ENCODE assay signal across 27 cellular contexts in the genomic region with DNA sequence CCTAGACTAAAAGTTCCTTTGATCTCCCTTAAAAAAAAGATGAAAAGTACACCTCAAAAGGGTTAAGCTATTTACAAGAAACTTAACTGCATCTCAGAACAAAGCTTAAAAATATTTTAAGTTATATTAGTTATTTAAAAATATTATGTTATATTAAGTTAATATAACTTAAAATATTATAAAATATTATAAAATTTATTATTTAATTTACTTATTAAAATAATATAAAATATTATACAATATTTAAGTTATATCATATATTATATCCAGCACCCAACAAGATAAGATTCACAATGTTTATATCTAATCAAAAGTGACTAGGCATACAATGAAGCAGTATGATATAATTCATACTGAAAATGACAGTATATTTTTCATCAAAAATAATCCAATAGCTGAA.
"Had no signal": no experiment of that assay in that cellular context is flagged by ENCODE, and none has a peak within 500 bp of the region (broad histone marks: within the 10 kb centered on the region; RNA-seq: fewer than 3 reads in every experiment).

No MANE protein-coding gene starts in this region.

- DNase-seq: hypothalamus; immature natural killer cell; left ventricle myocardium inferior; midbrain; mucosa of descending colon; naive thymus-derived CD4-positive, alpha-beta T cell; ovary; posterior cingulate gyrus; retina; right cardiac atrium; spleen; stimulated activated CD4-positive, alpha-beta T cell treated with anti-CD3 and anti-CD28 coated beads, Interleukin-4, amount 100 ng/mL, for 24 hours; stimulated activated CD8-positive, alpha-beta memory T cell treated with anti-CD3 and anti-CD28 coated beads, Interleukin-4, amount 100 ng/mL, for 48 hours; stimulated activated naive B cell treated with anti-CD40 and anti-IgM and Interleukin-4, amounts not matched to agents 10 μg/mL and 1 μg/mL and 100 μg/mL, for 72 hours; stimulated activated naive CD8-positive, alpha-beta T cell treated with anti-CD3 and anti-CD28 coated beads, Interleukin-15, Interleukin-2, amounts not matched to agents 100 U/mL and 50 U/mL, for 24 hours; stomach; testis; thyroid gland; transverse colon; upper lobe of left lung had no signal

- H3K9me3 ChIP-seq: mucosa of descending colon, ovary, prostate gland, testis, thyroid gland, upper lobe of left lung, vagina had no signal

- H3K27me3 ChIP-seq: ovary, spleen, stomach, testis, thyroid gland, transverse colon, upper lobe of left lung, vagina had no signal

- FAIRE-seq: islet of Langerhans had no signal

- H3K27ac ChIP-seq: left ventricle myocardium inferior, ovary, prostate gland, skin epidermis, spleen, stomach, testis, thyroid gland, transverse colon, upper lobe of left lung, vagina had no signal

- H3K4me1 ChIP-seq: left ventricle myocardium inferior, prostate gland, spleen, stomach, testis, thyroid gland, transverse colon, upper lobe of left lung, vagina had no signal

- ATAC-seq: mucosa of descending colon; naive thymus-derived CD4-positive, alpha-beta T cell; natural killer cell treated with Interleukin-12 subunit alpha and Interleukin-12 subunit beta and Interleukin-15 and Interleukin-18, amount 100 ng/mL, for 72 hours; right cardiac atrium; sciatic nerve; stimulated activated naive B cell treated with anti-CD40 and anti-IgM and Interleukin-4, amounts not matched to agents 10 μg/mL and 1 μg/mL and 100 μg/mL, for 72 hours; stimulated activated naive CD8-positive, alpha-beta T cell treated with anti-CD3 and anti-CD28 coated beads, Interleukin-15, Interleukin-2, amounts not matched to agents 100 U/mL and 50 U/mL, for 24 hours had no signal

- H3K4me3 ChIP-seq: left ventricle myocardium inferior, lung, mucosa of descending colon, ovary, prostate gland, skin epidermis, spleen, stomach, testis, thyroid gland, transverse colon, upper lobe of left lung, vagina had no signal

- H3K36me3 ChIP-seq: left ventricle myocardium inferior, ovary, prostate gland, spleen, stomach, thyroid gland, transverse colon, upper lobe of left lung, vagina had no signal
